ENCODE assay signal across 27 cellular contexts in genomic region chrX:12206413-12206812, GRCh38.
"Had no signal": no experiment of that assay in that cellular context is flagged by ENCODE, and none has a peak within 500 bp of the region (broad histone marks: within the 10 kb centered on the region; RNA-seq: fewer than 3 reads in every experiment).

No MANE protein-coding gene starts in this region.

- H3K9me3 ChIP-seq: esophagus muscularis mucosa, heart right ventricle, left lung, neutrophil, right lobe of liver, thyroid gland, vagina had no signal

- H2AFZ ChIP-seq: parathyroid adenoma had no signal

- H3K4me2 ChIP-seq: smooth muscle cell had no signal

- H3K36me3 Mint-ChIP-seq: naive B cell; natural killer cell treated with Interleukin-12 subunit alpha and Interleukin-12 subunit beta and Interleukin-15 and Interleukin-18, amount 100 ng/mL, for 72 hours had no signal

- H3K36me3 ChIP-seq: esophagus muscularis mucosa, heart right ventricle, left lung, neutrophil, right lobe of liver, thyroid gland, vagina had no signal

- H3K4me1 Mint-ChIP-seq: naive B cell; neural crest cell; stimulated activated naive CD8-positive, alpha-beta T cell treated with anti-CD3 and anti-CD28 coated beads, Interleukin-15, amount 100 ng/mL, for 72 hours had no signal

- H3K27ac Mint-ChIP-seq: naive B cell; natural killer cell treated with Interleukin-12 subunit alpha and Interleukin-12 subunit beta and Interleukin-15 and Interleukin-18, amount 100 ng/mL, for 72 hours; progenitor cell of endocrine pancreas; stimulated activated naive CD8-positive, alpha-beta T cell treated with anti-CD3 and anti-CD28 coated beads, Interleukin-15, amount 100 ng/mL, for 72 hours had no signal

- H3K27ac ChIP-seq: esophagus muscularis mucosa, foreskin keratinocyte, heart right ventricle, left lung, neutrophil, parathyroid adenoma, right lobe of liver, thyroid gland, vagina had no signal

- H3K4me1 ChIP-seq: esophagus muscularis mucosa, heart right ventricle, left lung, parathyroid adenoma, right lobe of liver, thyroid gland, vagina had no signal

- DNase-seq: dermis blood vessel endothelial cell; effector memory CD4-positive, alpha-beta T cell; foreskin keratinocyte; glutamatergic neuron; heart right ventricle; hippocampal formation; left cardiac atrium; left lung; mesendoderm; naive B cell; right lobe of liver; stimulated activated CD4-positive, alpha-beta T cell treated with anti-CD3 and anti-CD28 coated beads, Interleukin-12 subunit alpha, Interleukin-12 subunit beta, amount 100 ng/mL, for 4 hours; stimulated activated CD4-positive, alpha-beta T cell treated with anti-CD3 and anti-CD28 coated beads, Interleukin-1b, Interleukin-23, amount 100 ng/mL, for 48 hours; stimulated activated CD4-positive, alpha-beta T cell treated with anti-CD3 and anti-CD28 coated beads, Interleukin-4, amount 100 ng/mL, for 1 hour; stimulated activated CD8-positive, alpha-beta memory T cell treated with anti-CD3 and anti-CD28 coated beads, Interleukin-4, amount 100 ng/mL, for 48 hours; stimulated activated naive CD4-positive, alpha-beta T cell; stimulated activated naive CD8-positive, alpha-beta T cell treated with anti-CD3 and anti-CD28 coated beads, Interleukin-15, amount 100 ng/mL, for 72 hours; thyroid gland; trophoblast cell had no signal

- H3K4me3 ChIP-seq: esophagus muscularis mucosa, heart right ventricle, left lung, right lobe of liver, smooth muscle cell, thyroid gland, vagina had no signal

- H3K4me3 Mint-ChIP-seq: naive B cell; natural killer cell treated with Interleukin-12 subunit alpha and Interleukin-12 subunit beta and Interleukin-15 and Interleukin-18, amount 100 ng/mL, for 72 hours; neural crest cell; stimulated activated naive CD8-positive, alpha-beta T cell treated with anti-CD3 and anti-CD28 coated beads, Interleukin-15, amount 100 ng/mL, for 72 hours had no signal

- H3K27me3 ChIP-seq: esophagus muscularis mucosa, foreskin keratinocyte, heart right ventricle, left lung, neutrophil, right lobe of liver, thyroid gland, vagina had no signal

- H3K9ac ChIP-seq: parathyroid adenoma had no signal

- H3K79me2 ChIP-seq: parathyroid adenoma had no signal

- ATAC-seq: foreskin keratinocyte; heart right ventricle; left cardiac atrium; left lung; natural killer cell treated with Interleukin-12 subunit alpha and Interleukin-12 subunit beta and Interleukin-15 and Interleukin-18, amount 100 ng/mL, for 72 hours; right lobe of liver; stimulated activated naive CD8-positive, alpha-beta T cell treated with anti-CD3 and anti-CD28 coated beads, Interleukin-15, amount 100 ng/mL, for 72 hours had no signal
